1 cellular context compared by ENCODE assay signal in genomic region chr6:26520088-26520839, GRCh38.
TF ChIP-seq lines count a peak whose summit lies in the region.

No MANE protein-coding gene starts in this region.

TF ChIP-seq in HEK293, 187 proteins besides CTCF, POLR2A, EP300 and RAD21 (continued from another document):
- TF ChIP-seq ZNF692 (tag by site-specific recombination; IDR thresholded peaks at IDR 0.05), result peak; percentile 33; the same call in 1 of the 2 replicates
- TF ChIP-seq ZFP41 (tag by site-specific recombination; IDR thresholded peaks at IDR 0.05; ENCODE audit: borderline replicate concordance), result no peak
- no peak for TF ChIP-seq REST (tag by site-specific recombination; IDR thresholded peaks at IDR 0.05)
- TF ChIP-seq ZNF394 (tag by site-specific recombination; IDR thresholded peaks at IDR 0.05; ENCODE audit: borderline replicate concordance), result no peak
- no peak for TF ChIP-seq ZNF747 (tag by site-specific recombination; IDR thresholded peaks at IDR 0.05)
- TF ChIP-seq ZBTB7A (tag by site-specific recombination; IDR thresholded peaks at IDR 0.05; ENCODE audit: low read depth), result no peak
- TF ChIP-seq ZFP3 (tag by site-specific recombination; IDR thresholded peaks at IDR 0.05; ENCODE audit: low read depth), result no peak
- no peak for TF ChIP-seq ZNF324 (tag by site-specific recombination; IDR thresholded peaks at IDR 0.05)
- no peak for TF ChIP-seq PRDM6 (tag by site-specific recombination; IDR thresholded peaks at IDR 0.05)
- no peak for TF ChIP-seq ZNF202 (tag by site-specific recombination; IDR thresholded peaks at IDR 0.05; ENCODE audit: borderline replicate concordance)
- peak; percentile 53 for TF ChIP-seq SP3 (tag by site-specific recombination; IDR thresholded peaks at IDR 0.05)
- no peak for TF ChIP-seq ZNF26 (tag by site-specific recombination; IDR thresholded peaks at IDR 0.05)
- TF ChIP-seq PRDM1 (tag by site-specific recombination; IDR thresholded peaks at IDR 0.05), result no peak
- no peak for TF ChIP-seq KLF1 (tag by site-specific recombination; IDR thresholded peaks at IDR 0.05)
- no peak for TF ChIP-seq KLF16 (tag by site-specific recombination; IDR thresholded peaks at IDR 0.05)
- no peak for TF ChIP-seq ZNF473 (tag by site-specific recombination; IDR thresholded peaks at IDR 0.05)
- no peak for TF ChIP-seq ELK4 (IDR thresholded peaks at IDR 0.05; ENCODE audit: borderline replicate concordance, low read depth, low read length)
- no peak for TF ChIP-seq TSHZ1 (tag by site-specific recombination; IDR thresholded peaks at IDR 0.05; ENCODE audit: borderline replicate concordance)
- no peak for TF ChIP-seq BCL11A (tag by site-specific recombination; IDR thresholded peaks at IDR 0.05; ENCODE audit: low read depth)
- no peak for TF ChIP-seq ZSCAN18 (tag by site-specific recombination; IDR thresholded peaks at IDR 0.05)
TF ChIP-seq in HEK293: peak in this region for 20.
